ENCODE assay signal across 1 cellular context in the genomic region with DNA sequence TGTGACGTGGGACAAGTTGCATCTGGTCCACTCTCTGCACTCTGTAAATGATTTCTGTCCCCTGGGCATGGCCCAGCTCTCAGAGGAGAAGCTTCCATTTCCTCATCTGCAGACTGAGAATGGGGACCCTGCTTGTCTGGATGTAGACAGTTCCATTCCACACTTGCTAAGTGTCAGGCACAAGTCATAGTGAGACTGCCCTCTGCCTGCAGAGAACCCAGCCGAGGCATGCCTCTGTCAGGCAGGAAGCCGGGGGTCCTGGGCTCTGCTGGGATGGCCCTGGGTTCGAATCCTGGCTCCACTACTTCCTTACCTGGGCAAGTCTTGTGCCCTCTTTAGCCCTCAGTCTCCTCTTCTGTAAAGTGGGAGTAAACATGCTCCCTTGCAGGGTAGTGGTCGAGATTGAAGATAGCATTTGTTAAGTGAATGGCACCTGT.
TF ChIP-seq lines count a peak whose summit lies in the region.

No MANE protein-coding gene starts in this region.

TF ChIP-seq in H1, 55 proteins besides CTCF, POLR2A, EP300 and RAD21:
- no peak for TF ChIP-seq TAF7 (optimal IDR thresholded peaks at IDR 0.05; ENCODE audit: borderline replicate concordance, low read depth, low read length)
- no peak for TF ChIP-seq TAF1 (IDR thresholded peaks at IDR 0.05; ENCODE audit: low read depth, low read length)
- TF ChIP-seq CEBPB (IDR thresholded peaks at IDR 0.05; ENCODE audit: low read depth, low read length), result no peak
- no peak for TF ChIP-seq BACH1 (IDR thresholded peaks at IDR 0.05; ENCODE audit: low read length)
- TF ChIP-seq ASH2L (IDR thresholded peaks at IDR 0.05; ENCODE audit: low read length), result no peak
- no peak for TF ChIP-seq SIRT6 (IDR thresholded peaks at IDR 0.05; ENCODE audit: low read length)
